ENCODE assay signal across 1 cellular context in the genomic region with DNA sequence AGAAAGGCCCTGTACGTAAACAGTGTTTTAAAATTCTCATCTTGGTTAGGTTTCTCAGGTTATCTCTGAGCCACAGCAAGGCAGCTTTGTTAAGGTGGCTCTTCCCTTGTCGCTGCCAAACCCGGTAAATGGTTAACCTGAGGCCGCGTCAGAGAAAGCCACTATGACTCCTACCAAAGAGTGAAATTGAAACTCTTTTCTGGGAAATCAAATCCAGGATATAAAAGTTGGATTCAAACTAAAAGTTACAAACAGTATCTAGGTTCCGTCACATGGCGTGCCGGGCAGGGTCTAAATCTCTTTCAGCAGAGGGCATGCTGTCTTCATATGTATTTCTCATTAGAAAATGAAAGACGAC.
TF ChIP-seq lines count a peak whose summit lies in the region.

No MANE protein-coding gene starts in this region.

TF ChIP-seq in GM23338, 12 proteins besides CTCF, POLR2A, EP300 and RAD21 (continued from another document):
- TF ChIP-seq, protein P1, sequence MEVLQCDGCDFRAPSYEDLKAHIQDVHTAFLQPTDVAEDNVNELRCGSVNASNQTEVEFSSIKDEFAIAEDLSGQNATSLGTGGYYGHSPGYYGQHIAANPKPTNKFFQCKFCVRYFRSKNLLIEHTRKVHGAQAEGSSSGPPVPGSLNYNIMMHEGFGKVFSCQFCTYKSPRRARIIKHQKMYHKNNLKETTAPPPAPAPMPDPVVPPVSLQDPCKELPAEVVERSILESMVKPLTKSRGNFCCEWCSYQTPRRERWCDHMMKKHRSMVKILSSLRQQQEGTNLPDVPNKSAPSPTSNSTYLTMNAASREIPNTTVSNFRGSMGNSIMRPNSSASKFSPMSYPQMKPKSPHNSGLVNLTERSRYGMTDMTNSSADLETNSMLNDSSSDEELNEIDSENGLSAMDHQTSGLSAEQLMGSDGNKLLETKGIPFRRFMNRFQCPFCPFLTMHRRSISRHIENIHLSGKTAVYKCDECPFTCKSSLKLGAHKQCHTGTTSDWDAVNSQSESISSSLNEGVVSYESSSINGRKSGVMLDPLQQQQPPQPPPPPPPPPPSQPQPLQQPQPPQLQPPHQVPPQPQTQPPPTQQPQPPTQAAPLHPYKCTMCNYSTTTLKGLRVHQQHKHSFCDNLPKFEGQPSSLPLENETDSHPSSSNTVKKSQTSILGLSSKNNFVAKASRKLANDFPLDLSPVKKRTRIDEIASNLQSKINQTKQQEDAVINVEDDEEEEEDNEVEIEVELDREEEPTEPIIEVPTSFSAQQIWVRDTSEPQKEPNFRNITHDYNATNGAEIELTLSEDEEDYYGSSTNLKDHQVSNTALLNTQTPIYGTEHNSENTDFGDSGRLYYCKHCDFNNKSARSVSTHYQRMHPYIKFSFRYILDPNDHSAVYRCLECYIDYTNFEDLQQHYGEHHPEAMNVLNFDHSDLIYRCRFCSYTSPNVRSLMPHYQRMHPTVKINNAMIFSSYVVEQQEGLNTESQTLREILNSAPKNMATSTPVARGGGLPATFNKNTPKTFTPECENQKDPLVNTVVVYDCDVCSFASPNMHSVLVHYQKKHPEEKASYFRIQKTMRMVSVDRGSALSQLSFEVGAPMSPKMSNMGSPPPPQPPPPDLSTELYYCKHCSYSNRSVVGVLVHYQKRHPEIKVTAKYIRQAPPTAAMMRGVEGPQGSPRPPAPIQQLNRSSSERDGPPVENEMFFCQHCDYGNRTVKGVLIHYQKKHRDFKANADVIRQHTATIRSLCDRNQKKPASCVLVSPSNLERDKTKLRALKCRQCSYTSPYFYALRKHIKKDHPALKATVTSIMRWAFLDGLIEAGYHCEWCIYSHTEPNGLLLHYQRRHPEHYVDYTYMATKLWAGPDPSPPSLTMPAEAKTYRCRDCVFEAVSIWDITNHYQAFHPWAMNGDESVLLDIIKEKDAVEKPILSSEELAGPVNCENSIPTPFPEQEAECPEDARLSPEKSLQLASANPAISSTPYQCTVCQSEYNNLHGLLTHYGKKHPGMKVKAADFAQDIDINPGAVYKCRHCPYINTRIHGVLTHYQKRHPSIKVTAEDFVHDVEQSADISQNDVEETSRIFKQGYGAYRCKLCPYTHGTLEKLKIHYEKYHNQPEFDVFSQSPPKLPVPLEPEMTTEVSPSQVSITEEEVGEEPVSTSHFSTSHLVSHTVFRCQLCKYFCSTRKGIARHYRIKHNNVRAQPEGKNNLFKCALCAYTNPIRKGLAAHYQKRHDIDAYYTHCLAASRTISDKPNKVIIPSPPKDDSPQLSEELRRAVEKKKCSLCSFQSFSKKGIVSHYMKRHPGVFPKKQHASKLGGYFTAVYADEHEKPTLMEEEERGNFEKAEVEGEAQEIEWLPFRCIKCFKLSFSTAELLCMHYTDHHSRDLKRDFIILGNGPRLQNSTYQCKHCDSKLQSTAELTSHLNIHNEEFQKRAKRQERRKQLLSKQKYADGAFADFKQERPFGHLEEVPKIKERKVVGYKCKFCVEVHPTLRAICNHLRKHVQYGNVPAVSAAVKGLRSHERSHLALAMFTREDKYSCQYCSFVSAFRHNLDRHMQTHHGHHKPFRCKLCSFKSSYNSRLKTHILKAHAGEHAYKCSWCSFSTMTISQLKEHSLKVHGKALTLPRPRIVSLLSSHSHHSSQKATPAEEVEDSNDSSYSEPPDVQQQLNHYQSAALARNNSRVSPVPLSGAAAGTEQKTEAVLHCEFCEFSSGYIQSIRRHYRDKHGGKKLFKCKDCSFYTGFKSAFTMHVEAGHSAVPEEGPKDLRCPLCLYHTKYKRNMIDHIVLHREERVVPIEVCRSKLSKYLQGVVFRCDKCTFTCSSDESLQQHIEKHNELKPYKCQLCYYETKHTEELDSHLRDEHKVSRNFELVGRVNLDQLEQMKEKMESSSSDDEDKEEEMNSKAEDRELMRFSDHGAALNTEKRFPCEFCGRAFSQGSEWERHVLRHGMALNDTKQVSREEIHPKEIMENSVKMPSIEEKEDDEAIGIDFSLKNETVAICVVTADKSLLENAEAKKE (CRISPR knock-in tag; IDR thresholded peaks at IDR 0.05), result no peak
- TF ChIP-seq, protein P2, sequence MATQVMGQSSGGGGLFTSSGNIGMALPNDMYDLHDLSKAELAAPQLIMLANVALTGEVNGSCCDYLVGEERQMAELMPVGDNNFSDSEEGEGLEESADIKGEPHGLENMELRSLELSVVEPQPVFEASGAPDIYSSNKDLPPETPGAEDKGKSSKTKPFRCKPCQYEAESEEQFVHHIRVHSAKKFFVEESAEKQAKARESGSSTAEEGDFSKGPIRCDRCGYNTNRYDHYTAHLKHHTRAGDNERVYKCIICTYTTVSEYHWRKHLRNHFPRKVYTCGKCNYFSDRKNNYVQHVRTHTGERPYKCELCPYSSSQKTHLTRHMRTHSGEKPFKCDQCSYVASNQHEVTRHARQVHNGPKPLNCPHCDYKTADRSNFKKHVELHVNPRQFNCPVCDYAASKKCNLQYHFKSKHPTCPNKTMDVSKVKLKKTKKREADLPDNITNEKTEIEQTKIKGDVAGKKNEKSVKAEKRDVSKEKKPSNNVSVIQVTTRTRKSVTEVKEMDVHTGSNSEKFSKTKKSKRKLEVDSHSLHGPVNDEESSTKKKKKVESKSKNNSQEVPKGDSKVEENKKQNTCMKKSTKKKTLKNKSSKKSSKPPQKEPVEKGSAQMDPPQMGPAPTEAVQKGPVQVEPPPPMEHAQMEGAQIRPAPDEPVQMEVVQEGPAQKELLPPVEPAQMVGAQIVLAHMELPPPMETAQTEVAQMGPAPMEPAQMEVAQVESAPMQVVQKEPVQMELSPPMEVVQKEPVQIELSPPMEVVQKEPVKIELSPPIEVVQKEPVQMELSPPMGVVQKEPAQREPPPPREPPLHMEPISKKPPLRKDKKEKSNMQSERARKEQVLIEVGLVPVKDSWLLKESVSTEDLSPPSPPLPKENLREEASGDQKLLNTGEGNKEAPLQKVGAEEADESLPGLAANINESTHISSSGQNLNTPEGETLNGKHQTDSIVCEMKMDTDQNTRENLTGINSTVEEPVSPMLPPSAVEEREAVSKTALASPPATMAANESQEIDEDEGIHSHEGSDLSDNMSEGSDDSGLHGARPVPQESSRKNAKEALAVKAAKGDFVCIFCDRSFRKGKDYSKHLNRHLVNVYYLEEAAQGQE (IDR thresholded peaks at IDR 0.05; ENCODE audit: unreplicated experiment), result no peak
